ENCODE assay signal across 17 cellular contexts in the genomic region with DNA sequence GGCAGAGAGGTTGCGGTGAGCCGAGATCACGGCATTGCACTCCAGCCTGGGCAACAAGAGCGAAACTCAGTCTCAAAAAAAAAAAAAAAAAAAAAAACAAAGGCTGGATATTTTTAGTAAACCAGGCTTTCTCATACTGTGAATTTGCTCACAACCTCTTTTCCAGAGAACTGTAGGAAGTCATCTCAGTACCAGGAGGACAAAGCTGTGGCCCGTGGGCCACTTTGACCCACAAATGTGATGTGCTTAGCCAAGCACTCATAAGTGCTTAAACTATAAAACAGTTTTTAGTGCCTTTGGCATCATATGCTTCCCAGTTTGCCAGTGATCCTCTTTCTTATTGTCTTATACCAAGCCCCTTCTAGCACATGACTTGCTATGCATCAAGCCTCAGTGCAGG. TPM values are rescaled to one million over a fixed set of nuclear protein-coding genes. Genes with fewer than 3 reads are reported as not detected.
"Had no signal": no experiment of that assay in that cellular context is flagged by ENCODE, and none has a peak within 500 bp of the region (broad histone marks: within the 10 kb centered on the region; RNA-seq: fewer than 3 reads in every experiment).

No MANE protein-coding gene starts in this region.

- FAIRE-seq: small intestine, TTC549 had no signal

- ATAC-seq: activated CD8-positive, alpha-beta memory T cell treated with anti-CD3 and anti-CD28 coated beads, Interleukin-2, amount 10 ng/mL, durations not matched to agents 7 days and 5 days; effector memory CD8-positive, alpha-beta T cell; left ventricle myocardium superior; psoas muscle; right lobe of liver; WTC11 had no signal

- H3K36me3 Mint-ChIP-seq: WTC11 had no signal

- H3K4me1 Mint-ChIP-seq: immature natural killer cell, neural crest cell had no signal

- H3K4me1 ChIP-seq: psoas muscle had no signal

- H3K4me3 ChIP-seq: psoas muscle, right lobe of liver had no signal

- H3K9me3 ChIP-seq: psoas muscle, right lobe of liver had no signal

- H3K4me3 Mint-ChIP-seq: activated CD4-positive, alpha-beta T cell treated with anti-CD3 and anti-CD28 coated beads, Interleukin-2, amount 10 ng/mL, durations not matched to agents 24 days and 14 days; activated CD8-positive, alpha-beta memory T cell treated with anti-CD3 and anti-CD28 coated beads, Interleukin-2, amount 10 ng/mL, durations not matched to agents 7 days and 5 days; effector memory CD8-positive, alpha-beta T cell; immature natural killer cell; neural crest cell; WTC11 had no signal

- DNase-seq: activated CD4-positive, alpha-beta T cell treated with anti-CD3 and anti-CD28 coated beads, Interleukin-2, amount 10 ng/mL, durations not matched to agents 24 days and 14 days; activated CD8-positive, alpha-beta memory T cell treated with anti-CD3 and anti-CD28 coated beads, Interleukin-2, amount 10 ng/mL, durations not matched to agents 7 days and 5 days; activated effector memory CD4-positive, alpha-beta T cell treated with Interleukin-2 at 50 U/mL for 16 hours; activated naive CD4-positive, alpha-beta T cell treated with anti-CD3 and anti-CD28 coated beads, Interleukin-2, amount 50 U/mL, for 16 hours; activated T-cell treated with anti-CD3 and anti-CD28 coated beads, Interleukin-2, amount 50 U/mL, for 1 hour; effector memory CD8-positive, alpha-beta T cell; immature natural killer cell; left ventricle myocardium superior; psoas muscle; right lobe of liver; small intestine; stimulated activated CD4-positive, alpha-beta T cell treated with anti-CD3 and anti-CD28 coated beads, Interleukin-15, amount 100 ng/mL, for 24 hours; stimulated activated CD4-positive, alpha-beta T cell treated with anti-CD3 and anti-CD28 coated beads, Interleukin-2, amount 100 ng/mL, for 48 hours had no signal

- H3K27ac ChIP-seq: psoas muscle, right lobe of liver had no signal

- H3K36me3 ChIP-seq: right lobe of liver had no signal

- H3K9me3 Mint-ChIP-seq: activated CD4-positive, alpha-beta T cell treated with anti-CD3 and anti-CD28 coated beads, Interleukin-2, amount 10 ng/mL, durations not matched to agents 24 days and 14 days; effector memory CD8-positive, alpha-beta T cell; immature natural killer cell; neural crest cell; WTC11 had no signal

- H3K27ac Mint-ChIP-seq: activated CD4-positive, alpha-beta T cell treated with anti-CD3 and anti-CD28 coated beads, Interleukin-2, amount 10 ng/mL, durations not matched to agents 24 days and 14 days; activated CD8-positive, alpha-beta memory T cell treated with anti-CD3 and anti-CD28 coated beads, Interleukin-2, amount 10 ng/mL, durations not matched to agents 7 days and 5 days; effector memory CD8-positive, alpha-beta T cell; immature natural killer cell; WTC11 had no signal

- H3K27me3 ChIP-seq: right lobe of liver had no signal

RNA-seq across cellular contexts. Expression of gene TTC39A, which starts 47.8 kb away (rescaled TPM):
- total RNA-seq: T-helper 2 cell treated with Interferon-gamma antibody and Interleukin-4, amounts not matched to agents 100 ng/mL and 5 ng/mL, for 36 hours had no signal
- polyA plus RNA-seq: immature natural killer cell had no signal
